Comparison of ENCODE assay signal across 9 cellular contexts in genomic region chr9:76912631-76913275, GRCh38. TPM values are rescaled to one million over a fixed set of nuclear protein-coding genes. Genes with fewer than 3 reads are reported as not detected.
DNase-seq lines count a peak whose midpoint lies in the region; ATAC-seq and TF ChIP-seq lines count a peak whose summit lies in the region.
"Had no signal": no experiment of that assay in that cellular context is flagged by ENCODE, and none has a peak within 500 bp of the region (broad histone marks: within the 10 kb centered on the region; RNA-seq: fewer than 3 reads in every experiment).

No MANE protein-coding gene starts in this region.

- no peaks in the 10 kb centered on the region for H3K9me3 Mint-ChIP-seq in MCF 10A (ENCODE audit: unreplicated experiment)
- H3K9me3 Mint-ChIP-seq in effector memory CD8-positive, alpha-beta T cell = peaks cover 0 to 2% of the 10 kb centered on the region in 2 donors

- intact Hi-C loops in MCF 10A (cut with micrococcal nuclease) = loop anchor here (1.0 kb wide), 1 partner anchor 94 kb away; no protein-coding TSS in a partner anchor
- intact Hi-C loops in breast epithelium (cut with DNase I; ENCODE audit: low total_unique reads) = no loop called here

- CTCF ChIA-PET in MCF 10A (lab: Yijun Ruan, JAX) = interaction anchor here (0.6 to 3.0 kb wide), 9 partner anchors 27 to 245 kb away, joined by 4 to 26 read pairs (median 5); no protein-coding TSS in a partner anchor

- peaks cover 7% of the 10 kb centered on the region for H3K4me1 Mint-ChIP-seq in MCF 10A (ENCODE audit: insufficient read depth, unreplicated experiment)
- no peaks in the 10 kb centered on the region for H3K4me1 Mint-ChIP-seq in effector memory CD8-positive, alpha-beta T cell (ENCODE audit: low read depth in 2 of 2)

- H3K4me1 ChIP-seq in breast epithelium = no peaks in the 10 kb centered on the region

- no TSS peak for BruUV-seq in MCF 10A (replicated peaks; lab: Mats Ljungman, UMichigan)

- TF ChIP-seq CTCF in MCF 10A (IDR thresholded peaks at IDR 0.05; ENCODE audit: unreplicated experiment) = no peak
- no peak for TF ChIP-seq CTCF in breast epithelium (IDR thresholded peaks at IDR 0.05)
- no peak for TF ChIP-seq CTCF in choroid plexus epithelial cell (conservative IDR thresholded peaks at IDR 0.05; ENCODE audit: low read depth, low read length)

- H3K4me3 ChIP-seq in breast epithelium (no peak overlapping the region), choroid plexus epithelial cell (ENCODE audit: low read depth, low read length) (no peak overlapping the region)

- H3K27me3 ChIP-seq in breast epithelium = no peaks in the 10 kb centered on the region

- no peak for ATAC-seq in HG02759 (IDR thresholded peaks at IDR 0.05; ENCODE audit: unreplicated experiment)
- ATAC-seq in effector memory CD8-positive, alpha-beta T cell (replicated peaks) = no peak

- no peaks in the 10 kb centered on the region for H3K36me3 Mint-ChIP-seq in MCF 10A (ENCODE audit: insufficient read depth, unreplicated experiment)
- H3K36me3 Mint-ChIP-seq in effector memory CD8-positive, alpha-beta T cell (ENCODE audit: insufficient read depth) = peaks cover 4% of the 10 kb centered on the region

- POLR2A ChIA-PET in MCF 10A (lab: Yijun Ruan, JAX) = interaction anchor here (0.5 to 1.7 kb wide), 4 partner anchors 10 to 247 kb away, joined by 3 to 6 read pairs (median 4); no protein-coding TSS in a partner anchor

- H3K27ac Mint-ChIP-seq in MCF 10A (ENCODE audit: low read depth, unreplicated experiment) = peak overlapping the region; percentile 6
- no peak overlapping the region for H3K27ac Mint-ChIP-seq in effector memory CD8-positive, alpha-beta T cell
- H3K27ac Mint-ChIP-seq: activated CD4-positive, alpha-beta T cell treated with anti-CD3 and anti-CD28 coated beads, Interleukin-2, amount 10 ng/mL, durations not matched to agents 24 days and 14 days had no signal

- H3K27ac ChIP-seq in breast epithelium = no peak overlapping the region

- DNase-seq in MCF 10A (ENCODE audit: unreplicated experiment) = peak; percentile 73
- no peak for DNase-seq in breast epithelium (ENCODE audit: low spot score in 2 of 2)
- peak; percentile 64 for DNase-seq in NOMO-1 treated with DMSO at 0.1 percent for 48 hours (lab: John Stamatoyannopoulos, UW; ENCODE audit: unreplicated experiment)
- DNase-seq in choroid plexus epithelial cell (ENCODE audit: low read depth) = peak; percentile 17
- DNase-seq in HuH-7.5 (ENCODE audit: low spot score) = no peak
- no peak for DNase-seq in effector memory CD8-positive, alpha-beta T cell
- DNase-seq in activated CD8-positive, alpha-beta memory T cell treated with anti-CD3 and anti-CD28 coated beads, Interleukin-2, amount 50 U/mL, for 48 hours = no peak
- DNase-seq: activated CD4-positive, alpha-beta T cell treated with anti-CD3 and anti-CD28 coated beads, Interleukin-2, amount 10 ng/mL, durations not matched to agents 24 days and 14 days had no signal

- no peak overlapping the region for H3K4me3 Mint-ChIP-seq in MCF 10A (ENCODE audit: unreplicated experiment)
- no peak overlapping the region for H3K4me3 Mint-ChIP-seq in effector memory CD8-positive, alpha-beta T cell
- H3K4me3 Mint-ChIP-seq: activated CD4-positive, alpha-beta T cell treated with anti-CD3 and anti-CD28 coated beads, Interleukin-2, amount 10 ng/mL, durations not matched to agents 24 days and 14 days had no signal

- TF ChIP-seq POLR2A in breast epithelium (IDR thresholded peaks at IDR 0.05) = no peak

- H3K27me3 Mint-ChIP-seq in MCF 10A (ENCODE audit: insufficient read depth, unreplicated experiment) = peaks cover 37% of the 10 kb centered on the region
- peaks cover 37 to 53% of the 10 kb centered on the region in 2 donors for H3K27me3 Mint-ChIP-seq in effector memory CD8-positive, alpha-beta T cell

- H3K9me3 ChIP-seq in breast epithelium = no peaks in the 10 kb centered on the region

- no peaks in the 10 kb centered on the region for H3K36me3 ChIP-seq in breast epithelium

RNA-seq across cellular contexts. Expression of gene PRUNE2, which starts 6.8 kb away (rescaled TPM):
- total RNA-seq in MCF 10A (2022) = 0.29 and 0.63 TPM in 2 replicates
- 10 to 100 TPM in 2 of 3 donors, 1 to 10 TPM in 1; 4.6 to 14.7 (median 12.0) TPM for total RNA-seq in breast epithelium

Comparison
In these comparisons a context has a peak if more than half of its experiments do, and no peak if none do; other contexts are left out.
1. DNase-seq: peak in MCF 10A (single experiment), NOMO-1 treated with DMSO at 0.1 percent for 48 hours (single experiment) and choroid plexus epithelial cell (single experiment); none in breast epithelium (0 of 2), HuH-7.5 (single experiment), effector memory CD8-positive, alpha-beta T cell (0 of 3) and activated CD8-positive, alpha-beta memory T cell treated with anti-CD3 and anti-CD28 coated beads, Interleukin-2, amount 50 U/mL, for 48 hours (single experiment).